In the genomic region with DNA sequence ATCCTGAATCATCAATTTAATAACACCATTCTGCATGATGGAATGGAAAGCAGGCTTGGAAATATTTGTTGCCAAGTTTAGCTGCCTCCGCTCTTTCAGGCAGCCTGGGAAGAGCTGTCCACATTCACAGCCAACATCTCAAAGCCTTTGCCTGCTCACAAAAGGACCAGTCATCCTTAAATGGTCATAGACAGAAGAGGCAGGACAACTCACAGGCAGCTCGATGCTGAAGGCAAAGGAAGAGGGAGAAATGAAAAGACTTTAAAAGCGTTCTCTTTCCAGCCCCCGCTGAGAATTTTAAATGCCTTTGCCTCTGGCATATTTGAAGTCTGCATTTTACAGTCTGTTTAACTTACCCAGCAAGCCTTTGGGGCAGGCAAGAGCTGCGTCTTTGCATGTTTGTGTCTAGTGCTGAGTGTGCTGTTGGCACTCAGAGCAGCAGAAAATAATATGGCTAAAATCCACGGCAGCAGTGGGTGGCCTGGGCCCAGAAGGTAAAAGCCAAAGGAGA, we compare ENCODE assay signal across 10 cellular contexts.
DNase-seq lines count a peak whose midpoint lies in the region; ATAC-seq and TF ChIP-seq lines count a peak whose summit lies in the region.
"Had no signal": no experiment of that assay in that cellular context is flagged by ENCODE, and none has a peak within 500 bp of the region (broad histone marks: within the 10 kb centered on the region; RNA-seq: fewer than 3 reads in every experiment).

No MANE protein-coding gene starts in this region.

- peak in 33 of 61 donors; percentile 8 to 91 (median 34) for DNase-seq in caudate nucleus (lab: John Stamatoyannopoulos, UW)
- DNase-seq in smooth muscle cell (lab: John Stamatoyannopoulos, UW; ENCODE audit: unreplicated experiment) = no peak
- no peak for DNase-seq in activated T-cell treated with anti-CD3 and anti-CD28 coated beads for 4 hours
- DNase-seq in activated CD4-positive, alpha-beta T cell treated with anti-CD3 and anti-CD28 coated beads, Interleukin-2, amount 50 U/mL, for 48 hours = no peak
- no peak for DNase-seq in activated CD8-positive, alpha-beta memory T cell treated with anti-CD3 and anti-CD28 coated beads, Interleukin-2, amount 50 U/mL, for 48 hours
- DNase-seq: lower lobe of right lung, NCI-H526 had no signal

- no peak for ATAC-seq in GM18511 (IDR thresholded peaks at IDR 0.05; ENCODE audit: unreplicated experiment)

- no peaks in the 10 kb centered on the region for H3K9me3 ChIP-seq in HUES48 (ENCODE audit: control insufficient read depth, insufficient read depth, low read length)
- H3K9me3 ChIP-seq in iPS-15b (ENCODE audit: control insufficient read depth, insufficient read depth, low read length) = no peaks in the 10 kb centered on the region
- H3K9me3 ChIP-seq in smooth muscle cell (replicated peaks; ENCODE audit: low read depth) = no peaks in the 10 kb centered on the region
- H3K9me3 ChIP-seq: lower lobe of right lung had no signal

- peak overlapping the region; percentile 3 for H3K4me2 ChIP-seq in smooth muscle cell

- H3K27me3 ChIP-seq in HUES48 (ENCODE audit: control insufficient read depth, insufficient read depth, low read length) (no peaks in the 10 kb centered on the region; the same call in 1 of the 2 replicates), iPS-15b (ENCODE audit: control insufficient read depth, insufficient read depth, low read length) (no peaks in the 10 kb centered on the region), smooth muscle cell (ENCODE audit: low read depth) (no peaks in the 10 kb centered on the region)

- 18% methylated on average over 6 of the region's 6 CpGs for WGBS in smooth muscle cell (ENCODE audit: low lambda C conversion rate)

- TF ChIP-seq CTCF in smooth muscle cell (IDR thresholded peaks at IDR 0.05; ENCODE audit: borderline replicate concordance, insufficient read depth, poor library complexity, severe bottlenecking) = no peak

- H3K36me3 ChIP-seq in HUES48 (ENCODE audit: control insufficient read depth, insufficient read depth, low read length) (no peaks in the 10 kb centered on the region), iPS-15b (ENCODE audit: control insufficient read depth, insufficient read depth, low read length) (no peaks in the 10 kb centered on the region), smooth muscle cell (ENCODE audit: low read depth) (no peaks in the 10 kb centered on the region)
- H3K36me3 ChIP-seq: lower lobe of right lung had no signal

- H3F3A ChIP-seq in smooth muscle cell (ENCODE audit: low read depth) = no peaks in the 10 kb centered on the region

- H3K27ac ChIP-seq in HUES48 (ENCODE audit: low read depth, low read length) (peak overlapping the region; percentile 7), caudate nucleus (ENCODE audit: low read depth, low read length) (peak overlapping the region; percentile 83), smooth muscle cell (ENCODE audit: low read depth) (no peak overlapping the region)
- H3K27ac ChIP-seq: lower lobe of right lung had no signal

- no peaks in the 10 kb centered on the region for H4K20me1 ChIP-seq in smooth muscle cell (ENCODE audit: low read depth)

- H2AFZ ChIP-seq in smooth muscle cell (ENCODE audit: low read depth) = peak overlapping the region; percentile 20

- H3K4me1 ChIP-seq in HUES48 (ENCODE audit: control insufficient read depth, insufficient read depth, low read length) = peaks cover 16% of the 10 kb centered on the region
- H3K4me1 ChIP-seq in iPS-15b (ENCODE audit: control insufficient read depth, insufficient read depth, low read length) = peaks cover 15% of the 10 kb centered on the region
- H3K4me1 ChIP-seq in smooth muscle cell (ENCODE audit: low read depth) = peaks cover 12% of the 10 kb centered on the region

- H3K9ac ChIP-seq in HUES48 (ENCODE audit: low read depth, low read length) = no peak overlapping the region
- H3K9ac ChIP-seq in iPS-15b (ENCODE audit: low read depth, low read length) = peak overlapping the region; percentile 37
- H3K9ac ChIP-seq in smooth muscle cell (ENCODE audit: low read depth) = no peak overlapping the region

- H3K4me3 ChIP-seq in HUES48 (ENCODE audit: low read depth, low read length) = no peak overlapping the region
- no peak overlapping the region for H3K4me3 ChIP-seq in iPS-15b (ENCODE audit: low read depth, low read length)
- H3K4me3 ChIP-seq in smooth muscle cell = no peak overlapping the region
- H3K4me3 ChIP-seq: lower lobe of right lung had no signal

- H3K79me2 ChIP-seq in smooth muscle cell (ENCODE audit: low read depth) = no peaks in the 10 kb centered on the region

Comparison
In these comparisons a context has a peak if more than half of its experiments do, and no peak if none do; other contexts are left out.
1. DNase-seq: peak in caudate nucleus (33 of 61); none in smooth muscle cell (single experiment), activated T-cell treated with anti-CD3 and anti-CD28 coated beads for 4 hours (single experiment), activated CD4-positive, alpha-beta T cell treated with anti-CD3 and anti-CD28 coated beads, Interleukin-2, amount 50 U/mL, for 48 hours (0 of 2) and activated CD8-positive, alpha-beta memory T cell treated with anti-CD3 and anti-CD28 coated beads, Interleukin-2, amount 50 U/mL, for 48 hours (single experiment).